Comparison of ENCODE assay signal across 20 cellular contexts in genomic region chr5:89083791-89084190, GRCh38.
DNase-seq lines count a peak whose midpoint lies in the region; ATAC-seq, FAIRE-seq and TF ChIP-seq lines count a peak whose summit lies in the region.
"Had no signal": no experiment of that assay in that cellular context is flagged by ENCODE, and none has a peak within 500 bp of the region (broad histone marks: within the 10 kb centered on the region; RNA-seq: fewer than 3 reads in every experiment).

No MANE protein-coding gene starts in this region.

- peak; percentile 12 for FAIRE-seq in GM18507 (lab: Jason Lieb, UNC)
- FAIRE-seq: colon, G401.6, GM12892 had no signal

- no peaks in the 10 kb centered on the region for H3K4me1 Mint-ChIP-seq in CD4-positive, alpha-beta memory T cell

- POLR2A ChIA-PET in CD4-positive, alpha-beta memory T cell (lab: Charles Lee; ENCODE audit: partially characterized antibody) = no interaction called here

- no peak overlapping the region for H3K27ac Mint-ChIP-seq in CD4-positive, alpha-beta memory T cell

- H3K36me3 Mint-ChIP-seq in CD4-positive, alpha-beta memory T cell = no peaks in the 10 kb centered on the region

- H3K36me3 ChIP-seq in CD4-positive, alpha-beta memory T cell (ENCODE audit: insufficient read depth, low read length) = no peaks in the 10 kb centered on the region
- H3K36me3 ChIP-seq in gastroesophageal sphincter = no peaks in the 10 kb centered on the region
- H3K36me3 ChIP-seq: transverse colon had no signal

- no peak for TF ChIP-seq EP300 in gastroesophageal sphincter (IDR thresholded peaks at IDR 0.05)

- H3K9me3 Mint-ChIP-seq in CD4-positive, alpha-beta memory T cell = peaks cover 0 to 4% (median 0%) of the 10 kb centered on the region in 8 donors

- WGBS in gastroesophageal sphincter (ENCODE audit: low coverage in 1 of 2), 2 donors = 70 to 92% methylated on average over 1 of the region's 1 CpG

- H3K4me1 ChIP-seq in CD4-positive, alpha-beta memory T cell (ENCODE audit: insufficient read depth, low read length) = no peaks in the 10 kb centered on the region
- H3K4me1 ChIP-seq in gastroesophageal sphincter = no peaks in the 10 kb centered on the region
- H3K4me1 ChIP-seq: transverse colon had no signal

- H3K27me3 Mint-ChIP-seq in CD4-positive, alpha-beta memory T cell = no peaks in the 10 kb centered on the region

- CTCF ChIA-PET in CD4-positive, alpha-beta memory T cell (lab: Charles Lee; ENCODE audit: partially characterized antibody) = no interaction called here

- H3K27me3 ChIP-seq in CD4-positive, alpha-beta memory T cell (ENCODE audit: insufficient read depth, low read length) = no peaks in the 10 kb centered on the region
- H3K27me3 ChIP-seq in gastroesophageal sphincter = no peaks in the 10 kb centered on the region
- H3K27me3 ChIP-seq: transverse colon had no signal

- ATAC-seq in gastroesophageal sphincter = no peak
- ATAC-seq: right cardiac atrium; stimulated activated naive CD8-positive, alpha-beta T cell treated with anti-CD3 and anti-CD28 coated beads, Interleukin-15, Interleukin-2, amounts not matched to agents 100 U/mL and 50 U/mL, for 24 hours had no signal

- TF ChIP-seq CTCF in gastroesophageal sphincter (IDR thresholded peaks at IDR 0.05) = no peak

- H3K9me3 ChIP-seq in CD4-positive, alpha-beta memory T cell (ENCODE audit: control insufficient read depth in 1 of 2, low read length in 2 of 2) = no peaks in the 10 kb centered on the region
- H3K9me3 ChIP-seq in gastroesophageal sphincter = no peaks in the 10 kb centered on the region
- H3K9me3 ChIP-seq: transverse colon had no signal

- H3K4me3 ChIP-seq in CD4-positive, alpha-beta memory T cell (ENCODE audit: low read length in 2 of 2) = no peak overlapping the region
- H3K4me3 ChIP-seq in gastroesophageal sphincter = no peak overlapping the region
- H3K4me3 ChIP-seq: transverse colon had no signal

- no peak for TF ChIP-seq POLR2A in gastroesophageal sphincter (IDR thresholded peaks at IDR 0.05)

- DNase-seq in AG08396 (ENCODE audit: low spot score) = peak; percentile 20
- no peak for DNase-seq in GM18507 (ENCODE audit: extremely low spot score, insufficient read length, low read depth)
- DNase-seq in astrocyte of the hippocampus (ENCODE audit: low read depth, low spot score) = peak; percentile 12
- peak; percentile 30 for DNase-seq in fibroblast of the conjunctiva (ENCODE audit: low read depth)
- no peak for DNase-seq in activated naive CD4-positive, alpha-beta T cell (lab: John Stamatoyannopoulos, UW)
- no peak for DNase-seq in CD4-positive, alpha-beta memory T cell
- DNase-seq in retina = no peak
- DNase-seq: ACHN; activated CD4-positive, alpha-beta T cell treated with anti-CD3 and anti-CD28 coated beads for 48 hours; activated effector memory CD4-positive, alpha-beta T cell treated with Interleukin-2 at 50 U/mL for 16 hours; head of caudate nucleus; NCI-H146; NCI-H345; right cardiac atrium; stimulated activated naive CD8-positive, alpha-beta T cell treated with anti-CD3 and anti-CD28 coated beads, Interleukin-15, Interleukin-2, amounts not matched to agents 100 U/mL and 50 U/mL, for 24 hours; transverse colon had no signal

- H3K4me3 Mint-ChIP-seq in CD4-positive, alpha-beta memory T cell = no peak overlapping the region

- no peak overlapping the region for H3K27ac ChIP-seq in CD4-positive, alpha-beta memory T cell (ENCODE audit: low read depth, low read length)
- H3K27ac ChIP-seq in gastroesophageal sphincter = no peak overlapping the region
- H3K27ac ChIP-seq: transverse colon had no signal

- intact Hi-C loops in CD4-positive, alpha-beta memory T cell (cut with micrococcal nuclease) = no loop called here

Comparison
In these comparisons a context has a peak if more than half of its experiments do, and no peak if none do; other contexts are left out.
1. DNase-seq: peak in AG08396 (single experiment), astrocyte of the hippocampus (single experiment) and fibroblast of the conjunctiva (single experiment); none in GM18507 (single experiment), activated naive CD4-positive, alpha-beta T cell (0 of 4), CD4-positive, alpha-beta memory T cell (0 of 5) and retina (single experiment).